ENCODE assay signal across 8 cellular contexts in genomic region chr11:926341-926916, GRCh38. TPM values are rescaled to one million over a fixed set of nuclear protein-coding genes. Genes with fewer than 3 reads are reported as not detected.
A peak's percentile ranks its signal among the peaks of the same experiment; 100 is the strongest.
DNase-seq lines count a peak whose midpoint lies in the region; FAIRE-seq and TF ChIP-seq lines count a peak whose summit lies in the region.

No MANE protein-coding gene starts in this region.

- FAIRE-seq in small intestine (lab: Jason Lieb, UNC) = no peak

- H3K4me2 ChIP-seq in Loucy (ENCODE audit: low read depth, low read length, poor library complexity, severe bottlenecking) = peak overlapping the region; percentile 97

- peaks cover 0 to 3% (median 0%) of the 10 kb centered on the region in 5 experiments for H3K9me3 Mint-ChIP-seq in brain

- peak overlapping the region; percentile 74 for H3K9ac ChIP-seq in Loucy (ENCODE audit: low read depth, low read length, poor library complexity, severe bottlenecking)

- peaks cover 39% of the 10 kb centered on the region for H4K20me1 ChIP-seq in Loucy (ENCODE audit: insufficient read depth, low read length, poor library complexity, severe bottlenecking)

- DNase-seq in EL (peak; percentile 81), iPS-NIHi7 (ENCODE audit: extremely low spot score) (peak; percentile 49), small intestine (peak; percentile 77), germinal center (ENCODE audit: low spot score) (no peak), NK-92 (lab: John Stamatoyannopoulos, UW; ENCODE audit: unreplicated experiment) (no peak)
- no peak for DNase-seq in activated CD4-positive, CD25-positive, alpha-beta regulatory T cell (lab: John Stamatoyannopoulos, UW)

- H3K4me3 ChIP-seq in Loucy (ENCODE audit: low read length, poor library complexity, severe bottlenecking) (peak overlapping the region; percentile 78), small intestine (ENCODE audit: low read depth in 1 of 2, low read length in 2 of 2) (peak overlapping the region; percentile 85 to 95)

- H3K9me2 ChIP-seq in Loucy (replicated peaks; ENCODE audit: low read depth, low read length) = no peaks in the 10 kb centered on the region

- H3F3A ChIP-seq in Loucy (ENCODE audit: low read depth) = peaks cover 14% of the 10 kb centered on the region

- no peak overlapping the region for H2AFZ ChIP-seq in Loucy (ENCODE audit: low read length)

- peak overlapping the region; percentile 95 to 99 (median 97) for H3K27ac Mint-ChIP-seq in brain

- H3K27me3 ChIP-seq in Loucy (ENCODE audit: insufficient read depth, low read length, poor library complexity, severe bottlenecking) (no peaks in the 10 kb centered on the region), small intestine (ENCODE audit: control insufficient read depth in 2 of 2, insufficient read depth in 2 of 2, low read length in 2 of 2) (no peaks in the 10 kb centered on the region)

- H3K4me1 ChIP-seq in Loucy (ENCODE audit: insufficient read depth, low read length, poor library complexity, severe bottlenecking) = peaks cover 47% of the 10 kb centered on the region
- H3K4me1 ChIP-seq in small intestine (ENCODE audit: control insufficient read depth in 2 of 2, insufficient read depth in 1 of 2, low read depth in 1 of 2, low read length in 1 of 2) = peaks cover 0 to 7% of the 10 kb centered on the region in 2 donors

- H3K27me3 Mint-ChIP-seq in brain = peaks cover 7% of the 10 kb centered on the region

- H3K9me3 ChIP-seq in Loucy (ENCODE audit: insufficient read depth, low read depth, low read length) = no peaks in the 10 kb centered on the region
- H3K9me3 ChIP-seq in small intestine (ENCODE audit: control insufficient read depth, low read depth) = no peaks in the 10 kb centered on the region

- H3K4me1 Mint-ChIP-seq in brain = peaks cover 43% of the 10 kb centered on the region

- peaks cover 13% of the 10 kb centered on the region for H3K36me3 Mint-ChIP-seq in brain

- peak overlapping the region; percentile 90 to 97 (median 95) for H3K4me3 Mint-ChIP-seq in brain

- H3K27ac ChIP-seq in small intestine (ENCODE audit: low read depth in 1 of 2, low read length in 1 of 2) = peak overlapping the region; percentile 82 to 89

- 3 to 8% (median 3%) methylated on average over 24 to 26 of the region's 26 CpGs for WGBS in small intestine, 3 donors

- no peak for TF ChIP-seq CTCF in Loucy (conservative IDR thresholded peaks at IDR 0.05; ENCODE audit: low read length)
- TF ChIP-seq CTCF in brain (conservative IDR thresholded peaks at IDR 0.05) = no peak

- H3K79me2 ChIP-seq in Loucy (ENCODE audit: insufficient read depth, low read length) = peaks cover 56% of the 10 kb centered on the region

- no peaks in the 10 kb centered on the region for H3K36me3 ChIP-seq in Loucy (ENCODE audit: insufficient read depth, low read length)
- no peaks in the 10 kb centered on the region for H3K36me3 ChIP-seq in small intestine (ENCODE audit: control insufficient read depth in 2 of 2, insufficient read depth in 2 of 2, low read length in 2 of 2)

RNA-seq across cellular contexts. Expression of gene AP2A2, which starts 0.8 kb away (rescaled TPM):
- polyA plus RNA-seq in brain (ENCODE audit: insufficient read depth, low read depth, low replicate concordance) (67.3 TPM), small intestine (10 to 100 TPM; 30.5 to 47.2 (median 42.7) TPM)

RNA-seq across cellular contexts. Expression of gene CHID1, which starts 15.8 kb away (rescaled TPM):
- polyA plus RNA-seq in brain (ENCODE audit: insufficient read depth, low read depth, low replicate concordance) (74.6 TPM), small intestine (10 to 100 TPM; 13.6 to 67.1 (median 17.0) TPM)

Comparison
In these comparisons a context has a peak if more than half of its experiments do, and no peak if none do; other contexts are left out.
1. DNase-seq: peak in EL (single experiment), iPS-NIHi7 (single experiment) and small intestine (single experiment); none in activated CD4-positive, CD25-positive, alpha-beta regulatory T cell (0 of 4), germinal center (single experiment) and NK-92 (single experiment).